In the genomic region with DNA sequence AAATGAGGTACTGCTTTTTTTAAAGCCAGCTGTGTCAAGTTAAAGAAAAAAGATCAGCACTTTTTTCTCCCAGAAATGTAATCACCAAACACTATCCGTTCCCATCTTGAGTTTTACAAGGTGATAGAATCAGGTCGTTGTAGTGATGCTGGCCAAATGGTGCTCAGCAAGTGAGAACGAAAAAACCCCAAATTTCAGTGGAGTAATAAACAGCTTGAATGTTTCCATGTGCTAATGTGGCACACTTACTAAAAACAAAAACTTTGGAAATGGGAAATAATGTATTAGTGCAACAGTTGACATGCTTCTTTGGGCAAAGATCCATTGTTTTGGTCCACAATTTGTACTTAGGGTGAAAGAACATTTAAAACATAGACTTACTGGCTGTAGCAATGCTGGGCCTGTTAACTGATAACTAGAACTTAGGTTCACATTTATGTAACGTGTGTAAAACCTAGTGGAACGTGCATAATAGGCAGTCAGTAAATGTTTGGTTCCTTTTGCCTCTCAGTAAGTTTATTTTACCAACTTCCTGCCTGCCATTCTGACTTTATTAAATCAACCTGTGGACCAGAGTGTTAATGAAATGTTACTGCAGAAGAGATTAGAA, we compare ENCODE assay signal across 29 cellular contexts. TPM values are rescaled to one million over a fixed set of nuclear protein-coding genes. Genes with fewer than 3 reads are reported as not detected.
"Had no signal": no experiment of that assay in that cellular context is flagged by ENCODE, and none has a peak within 500 bp of the region (broad histone marks: within the 10 kb centered on the region; RNA-seq: fewer than 3 reads in every experiment).

No MANE protein-coding gene starts in this region.

- H3K27ac ChIP-seq: brain microvascular endothelial cell, cardiac muscle cell had no signal

- ATAC-seq: activated T-helper 17 cell treated with anti-CD3 and anti-CD28 coated beads, Interleukin-2, amount 50 U/mL, for 72 hours; T-cell had no signal

- H3K9me3 Mint-ChIP-seq: activated CD4-positive, alpha-beta memory T cell treated with anti-CD3 and anti-CD28 coated beads, Interleukin-2, amount 10 ng/mL, durations not matched to agents 7 days and 5 days; activated naive CD4-positive, alpha-beta T cell treated with anti-CD3 and anti-CD28 coated beads for 36 hours; activated naive CD8-positive, alpha-beta T cell treated with anti-CD3 and anti-CD28 coated beads for 36 hours; activated T-helper 17 cell treated with anti-CD3 and anti-CD28 coated beads, Interleukin-2, amount 50 U/mL, for 72 hours; T-cell had no signal

- H3K4me3 Mint-ChIP-seq: activated CD4-positive, alpha-beta memory T cell treated with anti-CD3 and anti-CD28 coated beads, Interleukin-2, amount 10 ng/mL, durations not matched to agents 7 days and 5 days; activated naive CD4-positive, alpha-beta T cell treated with anti-CD3 and anti-CD28 coated beads for 36 hours; activated naive CD8-positive, alpha-beta T cell treated with anti-CD3 and anti-CD28 coated beads for 36 hours; activated T-helper 17 cell treated with anti-CD3 and anti-CD28 coated beads, Interleukin-2, amount 50 U/mL, for 72 hours; T-cell had no signal

- H3K27me3 ChIP-seq: brain microvascular endothelial cell, cardiac muscle cell had no signal

- H3K4me1 Mint-ChIP-seq: activated CD4-positive, alpha-beta memory T cell treated with anti-CD3 and anti-CD28 coated beads, Interleukin-2, amount 10 ng/mL, durations not matched to agents 7 days and 5 days; activated T-helper 17 cell treated with anti-CD3 and anti-CD28 coated beads, Interleukin-2, amount 50 U/mL, for 72 hours; T-cell had no signal

- DNase-seq: activated CD4-positive, alpha-beta memory T cell treated with anti-CD3 and anti-CD28 coated beads, Interleukin-2, amount 10 ng/mL, durations not matched to agents 7 days and 5 days; activated CD4-positive, alpha-beta T cell treated with anti-CD3 and anti-CD28 coated beads, Interleukin-2, amount 50 U/mL, for 1 hour; activated CD4-positive, CD25-positive, alpha-beta regulatory T cell; activated gamma-delta T cell; activated naive CD4-positive, alpha-beta T cell treated with anti-CD3 and anti-CD28 coated beads for 36 hours; activated naive CD8-positive, alpha-beta T cell treated with anti-CD3 and anti-CD28 coated beads for 36 hours; activated T-cell treated with anti-CD3 and anti-CD28 coated beads for 4 hours; activated T-cell treated with anti-CD3 and anti-CD28 coated beads, Interleukin-2, amount 50 U/mL, for 48 hours; brain microvascular endothelial cell; MM.1S; NCI-H1105; NCI-H1436; NCI-H187; NCI-H2171; NCI-H2227 treated with DMSO at 0.1 percent for 48 hours; NCI-H446 treated with DMSO at 0.1 percent for 48 hours; NCI-H524 treated with DMSO at 0.1 percent for 48 hours; NCI-H82; SIG-M5; T-cell; T-helper 2 cell; T1000 had no signal

- H3K36me3 ChIP-seq: brain microvascular endothelial cell, cardiac muscle cell had no signal

- H3K27ac Mint-ChIP-seq: activated CD4-positive, alpha-beta memory T cell treated with anti-CD3 and anti-CD28 coated beads, Interleukin-2, amount 10 ng/mL, durations not matched to agents 7 days and 5 days; activated naive CD4-positive, alpha-beta T cell treated with anti-CD3 and anti-CD28 coated beads for 36 hours; activated naive CD8-positive, alpha-beta T cell treated with anti-CD3 and anti-CD28 coated beads for 36 hours; activated T-helper 17 cell treated with anti-CD3 and anti-CD28 coated beads, Interleukin-2, amount 50 U/mL, for 72 hours; T-cell had no signal

- H3K4me3 ChIP-seq: cardiac muscle cell had no signal

- FAIRE-seq: TTC549 had no signal

RNA-seq across cellular contexts. Expression of a gene that starts 15.4 kb away (rescaled TPM):
- total RNA-seq: activated CD4-positive, alpha-beta memory T cell treated with anti-CD3 and anti-CD28 coated beads, Interleukin-2, amount 10 ng/mL, durations not matched to agents 7 days and 5 days; activated CD8-positive, alpha-beta memory T cell treated with anti-CD3 and anti-CD28 coated beads for 36 hours; activated naive CD4-positive, alpha-beta T cell treated with anti-CD3 and anti-CD28 coated beads for 36 hours; activated naive CD8-positive, alpha-beta T cell treated with anti-CD3 and anti-CD28 coated beads for 36 hours; activated T-helper 17 cell treated with anti-CD3 and anti-CD28 coated beads, Interleukin-2, amount 50 U/mL, for 72 hours; cardiac muscle cell; OCI-LY7; RPMI7951; T-cell had no signal
- polyA plus RNA-seq: adipose tissue, cardiac muscle cell had no signal
